Comparison of ENCODE assay signal across 11 cellular contexts in the genomic region with DNA sequence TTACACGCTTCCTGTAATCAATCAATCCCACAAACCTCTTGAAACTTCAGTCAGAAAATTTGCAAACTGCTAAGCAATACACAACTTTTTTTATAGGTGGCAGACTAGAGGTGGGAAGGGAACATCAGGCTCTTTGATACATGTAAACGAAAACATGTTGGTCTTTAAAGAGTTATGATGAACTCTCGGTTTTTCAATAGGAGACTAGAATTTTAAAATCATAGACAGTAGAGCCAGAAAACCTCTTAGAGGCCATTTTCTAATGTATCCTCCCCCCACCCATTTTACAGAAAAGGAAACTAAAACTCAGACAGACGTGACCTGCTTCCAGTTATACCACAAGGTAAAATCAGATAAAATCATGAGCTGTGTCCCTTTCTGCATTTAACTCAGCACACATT.
DNase-seq lines count a peak whose midpoint lies in the region; ATAC-seq and TF ChIP-seq lines count a peak whose summit lies in the region.
"Had no signal": no experiment of that assay in that cellular context is flagged by ENCODE, and none has a peak within 500 bp of the region (broad histone marks: within the 10 kb centered on the region; RNA-seq: fewer than 3 reads in every experiment).

No MANE protein-coding gene starts in this region.

- in situ Hi-C loops in GM13977 (cut with MboI; ENCODE audit: low pct_unique_long_range_greater_than_20kb, low sequenced_read_pairs, unreplicated experiment) = no loop called here

- no peak overlapping the region for H3K27ac ChIP-seq in hepatocyte
- no peak overlapping the region for H3K27ac ChIP-seq in esophagus squamous epithelium

- no peak for TF ChIP-seq POLR2A in esophagus squamous epithelium (IDR thresholded peaks at IDR 0.05)

- intact Hi-C loops in esophagus squamous epithelium (cut with DNase I) = no loop called here

- peaks cover 65% of the 10 kb centered on the region for H3K4me1 Mint-ChIP-seq in T-helper 2 cell treated with Interferon-gamma antibody and Interleukin-4, amounts not matched to agents 5 μg/mL and 100 μg/mL, for 36 hours (ENCODE audit: low read depth)

- DNase-seq in AG09319 (ENCODE audit: extremely low read depth, low read depth) (no peak), hepatocyte (ENCODE audit: low spot score) (no peak), GM13977 (ENCODE audit: low spot score) (no peak), MG63 (no peak), esophagus squamous epithelium (lab: John Stamatoyannopoulos, UW) (no peak), T1000 (lab: John Stamatoyannopoulos, UW) (no peak)
- DNase-seq in T-helper 2 cell treated with Interferon-gamma antibody and Interleukin-4, amounts not matched to agents 5 μg/mL and 100 μg/mL, for 36 hours (ENCODE audit: low spot score) = no peak
- DNase-seq: activated gamma-delta T cell, islet precursor cell, NCI-H2171 had no signal

- peak overlapping the region; percentile 88 for H3K27ac Mint-ChIP-seq in T-helper 2 cell treated with Interferon-gamma antibody and Interleukin-4, amounts not matched to agents 5 μg/mL and 100 μg/mL, for 36 hours

- no peaks in the 10 kb centered on the region for H3K27me3 Mint-ChIP-seq in T-helper 2 cell treated with Interferon-gamma antibody and Interleukin-4, amounts not matched to agents 5 μg/mL and 100 μg/mL, for 36 hours (ENCODE audit: low read depth)

- H3K9me3 Mint-ChIP-seq in T-helper 2 cell treated with Interferon-gamma antibody and Interleukin-4, amounts not matched to agents 5 μg/mL and 100 μg/mL, for 36 hours = peaks cover 3% of the 10 kb centered on the region

- peaks cover 6% of the 10 kb centered on the region for H3K36me3 Mint-ChIP-seq in T-helper 2 cell treated with Interferon-gamma antibody and Interleukin-4, amounts not matched to agents 5 μg/mL and 100 μg/mL, for 36 hours (ENCODE audit: low read depth)

- no peaks in the 10 kb centered on the region for H3K79me2 ChIP-seq in hepatocyte

- H3K4me1 ChIP-seq in hepatocyte (ENCODE audit: insufficient read depth) (no peaks in the 10 kb centered on the region), esophagus squamous epithelium (no peaks in the 10 kb centered on the region)

- no peak overlapping the region for H3K4me2 ChIP-seq in hepatocyte

- H3K9me3 ChIP-seq in hepatocyte (ENCODE audit: low read depth) = no peaks in the 10 kb centered on the region
- H3K9me3 ChIP-seq in MG63 = no peaks in the 10 kb centered on the region
- peaks cover 0 to 5% (median 0%) of the 10 kb centered on the region in 3 donors for H3K9me3 ChIP-seq in esophagus squamous epithelium

- ATAC-seq in GM21360 (IDR thresholded peaks at IDR 0.05; ENCODE audit: unreplicated experiment) = peak; percentile 52

- H3K4me3 Mint-ChIP-seq in T-helper 2 cell treated with Interferon-gamma antibody and Interleukin-4, amounts not matched to agents 5 μg/mL and 100 μg/mL, for 36 hours = peak overlapping the region; percentile 80

- TF ChIP-seq CTCF in AG09319 (IDR thresholded peaks at IDR 0.05; ENCODE audit: low read depth, low read length) (peak; percentile 3; the same call in 1 of the 2 replicates), hepatocyte (IDR thresholded peaks at IDR 0.05; ENCODE audit: poor library complexity) (peak; percentile 12), GM13977 (IDR thresholded peaks at IDR 0.05; ENCODE audit: extremely low read depth, insufficient read depth, missing control alignments) (no peak), esophagus squamous epithelium (IDR thresholded peaks at IDR 0.05) (peak in 3 of 6 experiments; percentile 12 to 18 (median 17))

- 76% methylated on average over 4 of the region's 4 CpGs for WGBS in hepatocyte (ENCODE audit: low lambda C conversion rate, missing lambda C conversion rate)
- 56 to 74% methylated on average over 4 of the region's 4 CpGs for WGBS in esophagus squamous epithelium, 2 donors

- no peaks in the 10 kb centered on the region for H3K27me3 ChIP-seq in hepatocyte
- H3K27me3 ChIP-seq in MG63 = no peaks in the 10 kb centered on the region
- no peaks in the 10 kb centered on the region for H3K27me3 ChIP-seq in esophagus squamous epithelium

- H2AFZ ChIP-seq in hepatocyte = no peak overlapping the region

- H3K4me3 ChIP-seq in hepatocyte (no peak overlapping the region), MG63 (no peak overlapping the region), esophagus squamous epithelium (no peak overlapping the region)

- no peaks in the 10 kb centered on the region for H3K36me3 ChIP-seq in hepatocyte (replicated peaks; ENCODE audit: insufficient read depth, low read depth)
- no peaks in the 10 kb centered on the region for H3K36me3 ChIP-seq in MG63
- no peaks in the 10 kb centered on the region for H3K36me3 ChIP-seq in esophagus squamous epithelium

- no peaks in the 10 kb centered on the region for H4K20me1 ChIP-seq in hepatocyte (ENCODE audit: insufficient read depth, poor library complexity, severe bottlenecking)

- no peaks in the 10 kb centered on the region for H3K9me2 ChIP-seq in hepatocyte (replicated peaks; ENCODE audit: insufficient read depth)
